Comparison of ENCODE assay signal across 11 cellular contexts in the genomic region with DNA sequence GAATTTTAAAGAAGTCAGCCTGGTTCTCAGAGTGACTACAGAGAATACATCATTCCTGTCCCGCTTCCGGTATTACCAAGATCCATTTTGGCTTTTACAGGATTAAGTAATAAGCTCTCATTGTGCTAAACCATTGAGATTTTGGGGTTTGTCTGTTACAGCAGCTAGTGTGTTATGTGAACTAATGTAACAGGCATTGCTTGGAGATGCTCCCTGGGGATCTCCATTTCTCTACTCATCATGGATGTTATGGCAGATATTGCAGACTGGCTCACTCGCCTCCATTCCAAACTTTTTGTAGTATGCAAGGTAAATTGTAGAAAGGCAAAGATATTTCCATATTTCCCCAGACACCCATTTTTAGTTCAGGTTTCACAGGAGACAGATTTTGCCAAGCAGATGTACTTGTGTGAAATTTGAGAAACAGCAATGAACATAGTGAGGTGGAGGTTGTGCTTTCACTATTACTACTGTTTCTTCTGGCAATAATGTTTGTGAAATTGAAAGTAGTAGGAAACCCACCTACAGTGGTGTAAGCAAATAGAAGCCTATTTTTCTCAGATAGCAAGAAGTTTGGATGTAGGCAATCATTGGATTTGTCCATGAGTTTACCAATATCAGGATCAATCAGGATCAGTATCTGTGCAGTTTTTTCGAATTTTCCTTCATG.
DNase-seq lines count a peak whose midpoint lies in the region; ATAC-seq and TF ChIP-seq lines count a peak whose summit lies in the region.
"Had no signal": no experiment of that assay in that cellular context is flagged by ENCODE, and none has a peak within 500 bp of the region (broad histone marks: within the 10 kb centered on the region; RNA-seq: fewer than 3 reads in every experiment).

No MANE protein-coding gene starts in this region.

- DNase-seq in natural killer cell treated with Interleukin-12 subunit alpha and Interleukin-12 subunit beta and Interleukin-15 and Interleukin-18, amount 100 ng/mL, for 72 hours (ENCODE audit: low spot score) = no peak
- no peak for DNase-seq in natural killer cell
- no peak for DNase-seq in left lung
- no peak for DNase-seq in stimulated activated naive CD8-positive, alpha-beta T cell treated with anti-CD3 and anti-CD28 coated beads, Interleukin-15, amount 100 ng/mL, for 72 hours
- DNase-seq in NCI-H146 treated with DMSO at 0.1 percent for 48 hours (lab: John Stamatoyannopoulos, UW; ENCODE audit: unreplicated experiment) = no peak
- DNase-seq in NCI-H187 (lab: John Stamatoyannopoulos, UW) = no peak
- DNase-seq: activated naive CD8-positive, alpha-beta T cell treated with anti-CD3 and anti-CD28 coated beads for 36 hours; WERI-Rb-1 had no signal

- no peaks in the 10 kb centered on the region for H3K27me3 ChIP-seq in left lung
- H3K27me3 ChIP-seq: cardiac muscle cell had no signal

- TF ChIP-seq CTCF in natural killer cell (IDR thresholded peaks at IDR 0.05) (no peak), left lung (IDR thresholded peaks at IDR 0.05) (no peak)

- H3K4me3 Mint-ChIP-seq in natural killer cell treated with Interleukin-12 subunit alpha and Interleukin-12 subunit beta and Interleukin-15 and Interleukin-18, amount 100 ng/mL, for 72 hours = no peak overlapping the region
- H3K4me3 Mint-ChIP-seq in natural killer cell = no peak overlapping the region
- H3K4me3 Mint-ChIP-seq in stimulated activated naive CD8-positive, alpha-beta T cell treated with anti-CD3 and anti-CD28 coated beads, Interleukin-15, amount 100 ng/mL, for 72 hours = no peak overlapping the region
- H3K4me3 Mint-ChIP-seq: activated naive CD8-positive, alpha-beta T cell treated with anti-CD3 and anti-CD28 coated beads for 36 hours had no signal

- no peak overlapping the region for H3K27ac Mint-ChIP-seq in natural killer cell treated with Interleukin-12 subunit alpha and Interleukin-12 subunit beta and Interleukin-15 and Interleukin-18, amount 100 ng/mL, for 72 hours
- no peak overlapping the region for H3K27ac Mint-ChIP-seq in natural killer cell
- no peak overlapping the region for H3K27ac Mint-ChIP-seq in stimulated activated naive CD8-positive, alpha-beta T cell treated with anti-CD3 and anti-CD28 coated beads, Interleukin-15, amount 100 ng/mL, for 72 hours
- H3K27ac Mint-ChIP-seq: activated naive CD8-positive, alpha-beta T cell treated with anti-CD3 and anti-CD28 coated beads for 36 hours had no signal

- intact Hi-C loops in natural killer cell (cut with micrococcal nuclease) (no loop called here), left lung (cut with DNase I) (no loop called here)

- peaks cover 11 to 17% of the 10 kb centered on the region in 2 donors for H3K27me3 Mint-ChIP-seq in natural killer cell treated with Interleukin-12 subunit alpha and Interleukin-12 subunit beta and Interleukin-15 and Interleukin-18, amount 100 ng/mL, for 72 hours
- H3K27me3 Mint-ChIP-seq in natural killer cell (ENCODE audit: low read depth in 2 of 2) = peaks cover 2 to 7% of the 10 kb centered on the region in 2 donors
- no peaks in the 10 kb centered on the region for H3K27me3 Mint-ChIP-seq in stimulated activated naive CD8-positive, alpha-beta T cell treated with anti-CD3 and anti-CD28 coated beads, Interleukin-15, amount 100 ng/mL, for 72 hours
- H3K27me3 Mint-ChIP-seq: activated naive CD8-positive, alpha-beta T cell treated with anti-CD3 and anti-CD28 coated beads for 36 hours had no signal

- no peaks in the 10 kb centered on the region for H3K9me3 Mint-ChIP-seq in natural killer cell treated with Interleukin-12 subunit alpha and Interleukin-12 subunit beta and Interleukin-15 and Interleukin-18, amount 100 ng/mL, for 72 hours
- no peaks in the 10 kb centered on the region for H3K9me3 Mint-ChIP-seq in natural killer cell
- peaks cover 17 to 19% of the 10 kb centered on the region in 2 donors for H3K9me3 Mint-ChIP-seq in stimulated activated naive CD8-positive, alpha-beta T cell treated with anti-CD3 and anti-CD28 coated beads, Interleukin-15, amount 100 ng/mL, for 72 hours

- no peaks in the 10 kb centered on the region for H3K4me1 ChIP-seq in left lung

- H3K36me3 ChIP-seq in left lung = no peaks in the 10 kb centered on the region
- H3K36me3 ChIP-seq: cardiac muscle cell, WERI-Rb-1 had no signal

- H3K9me3 ChIP-seq in left lung = no peaks in the 10 kb centered on the region

- H3K27ac ChIP-seq in left lung = no peak overlapping the region
- H3K27ac ChIP-seq: cardiac muscle cell, WERI-Rb-1 had no signal

- peak; percentile 60 to 64 for ATAC-seq in natural killer cell treated with Interleukin-12 subunit alpha and Interleukin-12 subunit beta and Interleukin-15 and Interleukin-18, amount 100 ng/mL, for 72 hours
- ATAC-seq in natural killer cell = no peak
- ATAC-seq in GM21717 (IDR thresholded peaks at IDR 0.05; ENCODE audit: unreplicated experiment) = peak; percentile 90
- ATAC-seq in HG03175 (IDR thresholded peaks at IDR 0.05; ENCODE audit: unreplicated experiment) = peak; percentile 61
- no peak for ATAC-seq in left lung
- ATAC-seq in stimulated activated naive CD8-positive, alpha-beta T cell treated with anti-CD3 and anti-CD28 coated beads, Interleukin-15, amount 100 ng/mL, for 72 hours = no peak

- no peaks in the 10 kb centered on the region for H3K36me3 Mint-ChIP-seq in natural killer cell treated with Interleukin-12 subunit alpha and Interleukin-12 subunit beta and Interleukin-15 and Interleukin-18, amount 100 ng/mL, for 72 hours
- H3K36me3 Mint-ChIP-seq in natural killer cell = no peaks in the 10 kb centered on the region

- H3K4me3 ChIP-seq in left lung = no peak overlapping the region
- H3K4me3 ChIP-seq: cardiac muscle cell had no signal

- peaks cover 5% of the 10 kb centered on the region in 2 donors for H3K4me1 Mint-ChIP-seq in natural killer cell treated with Interleukin-12 subunit alpha and Interleukin-12 subunit beta and Interleukin-15 and Interleukin-18, amount 100 ng/mL, for 72 hours (ENCODE audit: low read depth in 2 of 2)
- H3K4me1 Mint-ChIP-seq in natural killer cell = no peaks in the 10 kb centered on the region
- H3K4me1 Mint-ChIP-seq in stimulated activated naive CD8-positive, alpha-beta T cell treated with anti-CD3 and anti-CD28 coated beads, Interleukin-15, amount 100 ng/mL, for 72 hours = peaks cover 6% of the 10 kb centered on the region

Comparison
In these comparisons a context has a peak if more than half of its experiments do, and no peak if none do; other contexts are left out.
1. ATAC-seq: peak in natural killer cell treated with Interleukin-12 subunit alpha and Interleukin-12 subunit beta and Interleukin-15 and Interleukin-18, amount 100 ng/mL, for 72 hours (2 of 2), GM21717 (single experiment) and HG03175 (single experiment); none in natural killer cell (0 of 3), left lung (single experiment) and stimulated activated naive CD8-positive, alpha-beta T cell treated with anti-CD3 and anti-CD28 coated beads, Interleukin-15, amount 100 ng/mL, for 72 hours (single experiment).